ENCODE assay signal across 8 cellular contexts in genomic region chr1:220094016-220094911, GRCh38. TPM values are rescaled to one million over a fixed set of nuclear protein-coding genes. Genes with fewer than 3 reads are reported as not detected.
DNase-seq lines count a peak whose midpoint lies in the region; ATAC-seq and TF ChIP-seq lines count a peak whose summit lies in the region.

TSS of gene IARS2 (plus strand) at chr1:220094132. CDS start at chr1:220094217, 85 bp downstream.

- peak; percentile 76 for ATAC-seq in thoracic aorta (ENCODE audit: insufficient number of reproducible peaks, low FRiP score, low read depth)

- no peak for TF ChIP-seq CTCF in osteocyte (IDR thresholded peaks at IDR 0.05)
- TF ChIP-seq CTCF in thoracic aorta (IDR thresholded peaks at IDR 0.05), result no peak

- no peaks in the 10 kb centered on the region for H3K9me2 ChIP-seq in GM23248 (ENCODE audit: insufficient read depth)

- in situ Hi-C loops in GM23248 (cut with MboI), result no loop called here

- no peaks in the 10 kb centered on the region for H3K27me3 ChIP-seq in GM23248 (replicated peaks; ENCODE audit: insufficient read depth)
- no peaks in the 10 kb centered on the region for H3K27me3 ChIP-seq in thoracic aorta (replicated peaks; ENCODE audit: insufficient read depth)

- peak within 1 kb of the TSS; percentile 68 for H3K27ac Mint-ChIP-seq in osteocyte (ENCODE audit: unreplicated experiment)

- H3K9me3 Mint-ChIP-seq in osteocyte (ENCODE audit: unreplicated experiment), result no peaks in the 10 kb centered on the region

- H3F3A ChIP-seq in GM23248 (ENCODE audit: insufficient read depth), result peaks cover 6% of the 10 kb centered on the region; the same call in 1 of the 2 replicates

- H3K27me3 Mint-ChIP-seq in osteocyte (ENCODE audit: unreplicated experiment), result no peaks in the 10 kb centered on the region

- peaks cover 40% of the 10 kb centered on the region for H3K79me2 ChIP-seq in GM23248 (ENCODE audit: insufficient read depth)

- WGBS in GM23248 (ENCODE audit: low coverage in 1 of 2, low lambda C conversion rate in 2 of 2, missing lambda C conversion rate in 2 of 2), 2 experiments, result 1 to 2% methylated on average over 54 to 55 of the region's 73 CpGs

- peak within 1 kb of the TSS; percentile 34 for H3K27ac ChIP-seq in GM23248
- peak within 1 kb of the TSS; percentile 36; the same call in 1 of the 2 replicates for H3K27ac ChIP-seq in SK-N-MC
- H3K27ac ChIP-seq in thoracic aorta, result peak within 1 kb of the TSS; percentile 73 to 81

- H3K36me3 ChIP-seq in GM23248 (ENCODE audit: low read depth) (peaks cover 11% of the 10 kb centered on the region), SK-N-MC (ENCODE audit: insufficient read depth, low read length) (peaks cover 17% of the 10 kb centered on the region), thoracic aorta (peaks cover 4% of the 10 kb centered on the region)

- H3K4me3 Mint-ChIP-seq in osteocyte (ENCODE audit: unreplicated experiment), result peak within 1 kb of the TSS; percentile 77

- peak within 1 kb of the TSS; percentile 77 for H3K4me2 ChIP-seq in GM23248 (ENCODE audit: unreplicated experiment)

- peaks cover 18% of the 10 kb centered on the region for H3K4me1 Mint-ChIP-seq in osteocyte (ENCODE audit: unreplicated experiment)

- H3K4me1 ChIP-seq in GM23248 (ENCODE audit: insufficient read depth) (0 out of 2 replicates have a peak, but pooled peaks cover 12% of the 10 kb centered on the region), thoracic aorta (ENCODE audit: control insufficient read depth in 1 of 2, low read depth in 2 of 2) (peaks cover 13 to 21% of the 10 kb centered on the region in 2 donors)

- no peaks in the 10 kb centered on the region for H3K9me3 ChIP-seq in GM23248 (ENCODE audit: low read depth)
- H3K9me3 ChIP-seq in SK-N-MC (ENCODE audit: low read depth, low read length), result no peaks in the 10 kb centered on the region
- H3K9me3 ChIP-seq in thoracic aorta, result no peaks in the 10 kb centered on the region

- H3K9ac ChIP-seq in GM23248, result peak within 1 kb of the TSS; percentile 76
- peak within 1 kb of the TSS; percentile 94 for H3K9ac ChIP-seq in SK-N-MC (ENCODE audit: insufficient read length)

- H3K36me3 Mint-ChIP-seq in osteocyte (ENCODE audit: unreplicated experiment), result peaks cover 14% of the 10 kb centered on the region

- H3K4me3 ChIP-seq in GM23248 (peak within 1 kb of the TSS; percentile 87), SK-N-MC (peak within 1 kb of the TSS; percentile 98), thoracic aorta (peak within 1 kb of the TSS; percentile 100)

- peak within 1 kb of the TSS; percentile 91 for H2AFZ ChIP-seq in GM23248

- DNase-seq in ELF-1 (ENCODE audit: low read depth, low spot score), result peak; percentile 76
- peak; percentile 95 for DNase-seq in GM23248
- DNase-seq in LHCN-M2 (ENCODE audit: low read depth), result peak; percentile 78
- no peak for DNase-seq in SK-N-MC (ENCODE audit: low read depth, low spot score)
- peak; percentile 96 for DNase-seq in activated naive CD4-positive, alpha-beta T cell treated with anti-CD3 and anti-CD28 coated beads, Interleukin-2, amount 50 U/mL, for 16 hours
- DNase-seq in glomerular visceral epithelial cell (ENCODE audit: extremely low spot score), result peak; percentile 92
- peak; percentile 95 for DNase-seq in osteocyte (ENCODE audit: extremely low spot score, unreplicated experiment)
- no peak for DNase-seq in thoracic aorta (ENCODE audit: low spot score)

- no peaks in the 10 kb centered on the region for H4K20me1 ChIP-seq in GM23248 (ENCODE audit: insufficient read depth)

RNA-seq across cellular contexts. Expression of gene IARS2, which starts in this region (rescaled TPM):
- total RNA-seq in GM23248 (2014; rRNA removed; shearing (Covaris generic)), result 93.3 and 98.5 TPM in 2 replicates
- 67.0 and 67.1 TPM in 2 replicates for polyA plus RNA-seq in GM23248 (2016; fragmentation: Nextera tagmentation; extraction: Ambion mirVana)
- total RNA-seq in LHCN-M2 (2014; rRNA removed) (104 and 107 TPM in 2 replicates), osteocyte (65.6 and 67.0 TPM in 2 replicates), thoracic aorta (10 to 100 TPM; 44.6 to 56.0 TPM)
- polyA plus RNA-seq in LHCN-M2 (2012), result 42.5 TPM

Comparison
In these comparisons a context has a peak if more than half of its experiments do, and no peak if none do; other contexts are left out.
1. DNase-seq: peak in ELF-1 (single experiment), GM23248 (single experiment), LHCN-M2 (single experiment), activated naive CD4-positive, alpha-beta T cell treated with anti-CD3 and anti-CD28 coated beads, Interleukin-2, amount 50 U/mL, for 16 hours (single experiment), glomerular visceral epithelial cell (single experiment) and osteocyte (single experiment); none in SK-N-MC (single experiment) and thoracic aorta (single experiment).
2. Peak in every context shown above with its lines, with median percentiles within 50 percentile points of each other: H3K27ac ChIP-seq and H3K4me3 ChIP-seq.